ENCODE assay signal across 8 cellular contexts in the genomic region with DNA sequence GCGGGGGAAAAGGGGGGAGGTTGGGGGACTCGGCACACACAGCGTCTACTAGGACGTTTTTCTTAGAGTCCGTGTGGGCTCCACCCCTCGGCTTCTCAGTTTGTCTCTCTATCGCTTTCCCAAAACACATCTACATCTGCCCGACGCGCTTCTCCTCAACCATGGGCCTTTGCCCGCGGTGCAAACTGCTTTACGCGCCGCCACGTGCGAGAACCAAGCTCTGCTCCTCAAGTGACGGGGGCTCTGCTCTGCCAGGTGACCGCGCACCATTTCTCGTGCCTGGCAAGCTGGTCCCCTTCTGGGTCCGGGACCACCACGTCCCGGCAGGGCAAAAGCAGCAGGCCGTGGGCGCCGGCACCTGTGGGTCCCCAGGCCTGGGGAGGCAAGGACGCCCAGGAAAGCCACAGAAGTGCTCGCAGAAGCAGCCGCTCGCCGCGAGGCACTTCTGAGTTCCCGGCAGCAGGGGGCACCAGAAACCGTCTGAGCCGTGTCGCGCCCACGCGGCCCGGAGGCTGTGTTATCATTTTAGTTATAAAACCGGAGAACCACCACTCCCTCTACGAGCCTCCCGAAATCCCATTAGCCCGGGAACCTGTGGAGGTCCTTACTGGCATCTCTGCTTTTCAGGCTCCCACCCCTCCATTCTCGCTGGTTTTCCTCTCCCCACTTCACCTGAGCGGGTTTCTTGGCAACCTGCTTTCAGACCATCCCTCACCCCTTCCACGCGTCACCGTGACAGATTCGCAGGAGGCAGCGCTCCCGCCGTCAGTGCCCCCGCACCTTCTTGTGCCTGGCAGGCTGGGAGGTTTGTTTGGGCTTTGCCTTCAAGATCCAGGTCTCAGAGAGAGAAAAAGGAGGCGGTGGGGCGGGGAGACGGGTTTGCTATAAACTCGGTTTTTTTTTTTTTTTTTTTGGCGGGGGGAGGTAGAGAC.
DNase-seq lines count a peak whose midpoint lies in the region; ATAC-seq and TF ChIP-seq lines count a peak whose summit lies in the region.

No MANE protein-coding gene starts in this region.

- in situ Hi-C loops in astrocyte of the spinal cord (cut with HindIII; ENCODE audit: low sequenced_read_pairs) = no loop called here

- H3K9me3 ChIP-seq in HUES6 (ENCODE audit: control insufficient read depth, insufficient read depth, low read depth, low read length) (no peaks in the 10 kb centered on the region), RWPE2 (ENCODE audit: severe bottlenecking) (no peaks in the 10 kb centered on the region), iPS-18c (ENCODE audit: control insufficient read depth, insufficient read depth, low read length) (peaks cover 4% of the 10 kb centered on the region)

- peak overlapping the region; percentile 54 for H3K4me3 ChIP-seq in HUES6 (ENCODE audit: low read depth, low read length)
- H3K4me3 ChIP-seq in RWPE2 (ENCODE audit: severe bottlenecking) = peak overlapping the region; percentile 27
- peak overlapping the region; percentile 58 for H3K4me3 ChIP-seq in astrocyte of the spinal cord (ENCODE audit: low read depth, low read length)
- peak overlapping the region; percentile 51 for H3K4me3 ChIP-seq in iPS-18c (ENCODE audit: insufficient read depth, low read depth, low read length)
- peak overlapping the region; percentile 61 for H3K4me3 ChIP-seq in skeletal muscle cell (ENCODE audit: low read depth, low read length)

- H3K4me1 ChIP-seq in HUES6 (ENCODE audit: control insufficient read depth, insufficient read depth, low read length) (peaks cover 37% of the 10 kb centered on the region), RWPE2 (ENCODE audit: insufficient read depth, poor library complexity, severe bottlenecking) (peaks cover 3% of the 10 kb centered on the region)

- DNase-seq in COLO829 (ENCODE audit: low spot score) (peak; percentile 51), RWPE2 (ENCODE audit: low spot score) (no peak), astrocyte of the spinal cord (ENCODE audit: low read depth, low spot score) (peak; percentile 81), skeletal muscle cell (ENCODE audit: low read depth) (no peak)
- DNase-seq in effector CD8-positive, alpha-beta T cell (lab: John Stamatoyannopoulos, UW) = no peak

- ATAC-seq in GM19468 (IDR thresholded peaks at IDR 0.05; ENCODE audit: extremely low read depth, unreplicated experiment) = peak; percentile 66
- peak; percentile 63 for ATAC-seq in RWPE2 (ENCODE audit: low read depth)

- TF ChIP-seq CTCF in RWPE2 (IDR thresholded peaks at IDR 0.05; ENCODE audit: poor library complexity, severe bottlenecking) (peak; percentile 98), astrocyte of the spinal cord (IDR thresholded peaks at IDR 0.05; ENCODE audit: low read depth, low read length) (peak; percentile 88)

- H3K27me3 ChIP-seq in HUES6 (ENCODE audit: control insufficient read depth, insufficient read depth, low read length) = peaks cover 100% of the 10 kb centered on the region
- H3K27me3 ChIP-seq in RWPE2 (ENCODE audit: insufficient read depth, poor library complexity, severe bottlenecking) = peaks cover 72% of the 10 kb centered on the region

- H3K9ac ChIP-seq in HUES6 (ENCODE audit: low read length) = peak overlapping the region; percentile 35

- H3K27ac ChIP-seq in HUES6 (ENCODE audit: low read depth, low read length) (no peak overlapping the region), RWPE2 (ENCODE audit: poor library complexity, severe bottlenecking) (no peak overlapping the region)

- H3K36me3 ChIP-seq in HUES6 (ENCODE audit: control insufficient read depth, insufficient read depth, low read length) (no peaks in the 10 kb centered on the region), RWPE2 (ENCODE audit: low read depth) (no peaks in the 10 kb centered on the region)

Comparison
In these comparisons a context has a peak if more than half of its experiments do, and no peak if none do; other contexts are left out.
1. DNase-seq: peak in COLO829 (single experiment) and astrocyte of the spinal cord (single experiment); none in RWPE2 (single experiment), skeletal muscle cell (single experiment) and effector CD8-positive, alpha-beta T cell (single experiment).
2. Peak in every context shown above with its lines, with median percentiles within 50 percentile points of each other: H3K4me3 ChIP-seq.